Comparison of ENCODE assay signal across 8 cellular contexts in genomic region chr13:102800145-102801041, GRCh38. TPM values are rescaled to one million over a fixed set of nuclear protein-coding genes. Genes with fewer than 3 reads are reported as not detected.
DNase-seq lines count a peak whose midpoint lies in the region; ATAC-seq, FAIRE-seq and TF ChIP-seq lines count a peak whose summit lies in the region.

No MANE protein-coding gene starts in this region.

- ATAC-seq in GM21528 (IDR thresholded peaks at IDR 0.05; ENCODE audit: low FRiP score, unreplicated experiment), result peak; percentile 84
- peak; percentile 78 for ATAC-seq in IMR-90 (ENCODE audit: low read depth)

- H2BK20ac ChIP-seq in IMR-90 (ENCODE audit: low read depth, low read length), result no peak overlapping the region

- no peak for FAIRE-seq in frontal cortex (lab: Jason Lieb, UNC)

- H3K18ac ChIP-seq in IMR-90 (ENCODE audit: low read depth, low read length), result no peak overlapping the region; the same call in 1 of the 2 replicates

- peak; percentile 25; the same call in 1 of the 2 replicates for TF ChIP-seq RAD21 in IMR-90 (IDR thresholded peaks at IDR 0.05; ENCODE audit: low read length)

- peak overlapping the region; percentile 46 for H3K56ac ChIP-seq in IMR-90 (ENCODE audit: extremely low read depth, insufficient read depth, low read length)

- CTCF ChIA-PET in IMR-90 (lab: Yijun Ruan, JAX), result interaction anchor here (0.7 to 2.1 kb wide), 4 partner anchors 24 to 55 kb away, joined by 3 to 6 read pairs (median 4); partner anchors contain the start of gene TEX30

- 0 out of 2 replicates have a peak, but pooled peaks cover 6% of the 10 kb centered on the region for H3K9me1 ChIP-seq in IMR-90 (ENCODE audit: insufficient read depth, low read length)

- peaks cover 34 to 48% of the 10 kb centered on the region in 2 experiments for H3K79me1 ChIP-seq in IMR-90 (ENCODE audit: low read depth in 1 of 2, low read length in 2 of 2)

- peak overlapping the region; percentile 72 for H3K14ac ChIP-seq in IMR-90 (replicated peaks; ENCODE audit: low read depth, low read length)

- H2AK5ac ChIP-seq in IMR-90 (ENCODE audit: low read depth, low read length), result 0 out of 2 replicates have a peak overlapping the region, but pooled peaks have one; percentile 32

- TF ChIP-seq POLR2A in IMR-90 (IDR thresholded peaks at IDR 0.05; ENCODE audit: low read depth, low read length) (peak; percentile 40; the same call in 1 of the 2 replicates), suprapubic skin (IDR thresholded peaks at IDR 0.05) (no peak)

- peak overlapping the region; percentile 68 for H3K27ac ChIP-seq in IMR-90 (ENCODE audit: insufficient read depth, low read length)
- H3K27ac ChIP-seq in suprapubic skin, result peak overlapping the region; percentile 75

- H2BK5ac ChIP-seq in IMR-90 (ENCODE audit: low read depth, low read length, poor library complexity, severe bottlenecking), result peak overlapping the region; percentile 77

- H3K4me2 ChIP-seq in IMR-90 (ENCODE audit: low read depth, low read length), result peak overlapping the region; percentile 91

- POLR2A ChIA-PET in IMR-90 (lab: Charles Lee; ENCODE audit: unreplicated experiment), result interaction anchor here (0.6 to 0.7 kb wide), 2 partner anchors 13 to 45 kb away, joined by 3 to 4 read pairs; no protein-coding TSS in a partner anchor

- in situ Hi-C loops in IMR-90 (cut with MboI; ENCODE audit: low sequenced_read_pairs), result no loop called here

- no peak overlapping the region for H2BK15ac ChIP-seq in IMR-90 (ENCODE audit: low read depth, low read length)

- peak overlapping the region; percentile 92 for H3K9ac ChIP-seq in IMR-90 (ENCODE audit: low read depth, low read length)

- peak overlapping the region; percentile 100 for H2AFZ ChIP-seq in IMR-90 (replicated peaks; ENCODE audit: low read length, poor library complexity)

- peak overlapping the region; percentile 98 for H2AK9ac ChIP-seq in IMR-90 (replicated peaks; ENCODE audit: low read depth, low read length, poor library complexity)

- H3K4me1 ChIP-seq in IMR-90 (ENCODE audit: control insufficient read depth, insufficient read depth, low read length) (0 out of 2 replicates have a peak, but pooled peaks cover 3% of the 10 kb centered on the region), suprapubic skin (peaks cover 28% of the 10 kb centered on the region)

- no peak for TF ChIP-seq EP300 in suprapubic skin (IDR thresholded peaks at IDR 0.05)

- intact Hi-C loops in IMR-90 (cut with micrococcal nuclease), result loop anchor here (1.0 to 2.0 kb wide), 3 partner anchors 46 to 220 kb away; partner anchors contain the start of genes ERCC5 and TPP2

- dilution Hi-C loops in IMR-90 (cut with HindIII; ENCODE audit: low sequenced_read_pairs, unreplicated experiment), result no loop called here

- H3K4me3 ChIP-seq in IMR-90 (ENCODE audit: insufficient read depth, low read depth, low read length) (peak overlapping the region; percentile 84), suprapubic skin (peak overlapping the region; percentile 84)

- peak overlapping the region; percentile 58 for H3K23ac ChIP-seq in IMR-90 (ENCODE audit: low read depth, low read length)

- H4K91ac ChIP-seq in IMR-90 (ENCODE audit: insufficient read depth, low read depth, low read length), result peak overlapping the region; percentile 83; the same call in 1 of the 2 replicates

- no peaks in the 10 kb centered on the region for H3K36me3 ChIP-seq in IMR-90 (ENCODE audit: control insufficient read depth, insufficient read depth, low read length)
- no peaks in the 10 kb centered on the region for H3K36me3 ChIP-seq in suprapubic skin

- WGBS in IMR-90 (ENCODE audit: extremely low coverage in 2 of 2, insufficient read length in 1 of 2), 2 experiments, result 1% methylated on average over 29 of the region's 81 CpGs; no CpG with 5 or more reads in 1 of the 2 experiments
- WGBS in suprapubic skin, result 6% methylated on average over 34 of the region's 81 CpGs

- no TSS peak for BruUV-seq in IMR-90 (replicated peaks; lab: Mats Ljungman, UMichigan)

- no peaks in the 10 kb centered on the region for H3K9me3 ChIP-seq in IMR-90 (ENCODE audit: control insufficient read depth, insufficient read depth, low read length)
- no peaks in the 10 kb centered on the region for H3K9me3 ChIP-seq in suprapubic skin

- peak overlapping the region; percentile 51 to 92 for H4K8ac ChIP-seq in IMR-90 (ENCODE audit: low read depth in 2 of 2, low read length in 2 of 2)

- H3K4ac ChIP-seq in IMR-90 (ENCODE audit: low read depth, low read length), result peak overlapping the region; percentile 91

- peak; percentile 81 for DNase-seq in Daoy (ENCODE audit: low read depth)
- DNase-seq in IMR-90, result peak; percentile 68
- DNase-seq in SHP77 treated with DMSO at 0.1 percent for 48 hours (lab: John Stamatoyannopoulos, UW), result peak; percentile 40
- peak; percentile 79 for DNase-seq in activated gamma-delta T cell treated with anti-CD3 and anti-CD28 coated beads, Interleukin-2, amount 50 U/mL, for 16 hours (ENCODE audit: low read depth)
- peak; percentile 77 to 83 for DNase-seq in frontal cortex (ENCODE audit: low spot score in 2 of 2)
- DNase-seq in nucleus accumbens (lab: John Stamatoyannopoulos, UW), result peak in 53 of 56 donors; percentile 9 to 90 (median 63)
- peak; percentile 90 for DNase-seq in suprapubic skin (ENCODE audit: low spot score in 2 of 2)

- H2BK120ac ChIP-seq in IMR-90 (ENCODE audit: low read depth, low read length), result peak overlapping the region; percentile 56; the same call in 1 of the 2 replicates

- H3K27me3 ChIP-seq in IMR-90 (ENCODE audit: control insufficient read depth, insufficient read depth, low read length) (no peaks in the 10 kb centered on the region), suprapubic skin (no peaks in the 10 kb centered on the region)

- TF ChIP-seq CTCF in IMR-90 (conservative IDR thresholded peaks at IDR 0.05; ENCODE audit: low read depth, low read length) (peak; percentile 66), suprapubic skin (IDR thresholded peaks at IDR 0.05) (peak in 1 of 2 donors; percentile 78)

- peak overlapping the region; percentile 73 for H4K5ac ChIP-seq in IMR-90 (ENCODE audit: low read depth, low read length)

- peaks cover 4% of the 10 kb centered on the region; the same call in 1 of the 2 replicates for H4K20me1 ChIP-seq in IMR-90 (ENCODE audit: insufficient read depth, low read length)

TF ChIP-seq in IMR-90, 13 proteins besides CTCF, POLR2A, EP300 and RAD21:
- TF ChIP-seq MAZ (IDR thresholded peaks at IDR 0.05; ENCODE audit: borderline replicate concordance, low read depth, low read length) (peak; percentile 51; the same call in 1 of the 2 replicates), RFX5 (IDR thresholded peaks at IDR 0.05; ENCODE audit: low read depth, low read length) (no peak), ELK1 (IDR thresholded peaks at IDR 0.05; ENCODE audit: borderline replicate concordance, low read depth, low read length) (no peak), CHD1 (IDR thresholded peaks at IDR 0.05; ENCODE audit: low read depth, low read length) (0 out of 2 replicates have a peak, but pooled peaks have one; percentile 49), BHLHE40 (IDR thresholded peaks at IDR 0.05; ENCODE audit: low read depth, low read length) (no peak), SMC3 (IDR thresholded peaks at IDR 0.05; ENCODE audit: low read depth, low read length) (peak; percentile 39; the same call in 1 of the 2 replicates)
- TF ChIP-seq, protein P1, sequence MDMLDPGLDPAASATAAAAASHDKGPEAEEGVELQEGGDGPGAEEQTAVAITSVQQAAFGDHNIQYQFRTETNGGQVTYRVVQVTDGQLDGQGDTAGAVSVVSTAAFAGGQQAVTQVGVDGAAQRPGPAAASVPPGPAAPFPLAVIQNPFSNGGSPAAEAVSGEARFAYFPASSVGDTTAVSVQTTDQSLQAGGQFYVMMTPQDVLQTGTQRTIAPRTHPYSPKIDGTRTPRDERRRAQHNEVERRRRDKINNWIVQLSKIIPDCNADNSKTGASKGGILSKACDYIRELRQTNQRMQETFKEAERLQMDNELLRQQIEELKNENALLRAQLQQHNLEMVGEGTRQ (IDR thresholded peaks at IDR 0.05; ENCODE audit: low read depth, low read length), result no peak

RNA-seq across cellular contexts. Expression of gene BIVM, which starts 1.5 kb away (rescaled TPM):
- 2.9 and 4.8 TPM in 2 replicates for total RNA-seq in Daoy (2014; rRNA removed; shearing (Covaris generic))
- total RNA-seq in IMR-90 (2012; rRNA removed) (7.2 and 12.2 TPM in 2 replicates), frontal cortex (43.2 TPM), suprapubic skin (10 to 100 TPM in 2 of 4 donors, 1 to 10 TPM in 2; 3.3 to 21.1 (median 7.3) TPM)
- polyA plus RNA-seq in IMR-90 (2012; rRNA removed), result 9.0 and 12.2 TPM in 2 replicates
- polyA plus RNA-seq in IMR-90 (2012; cell fraction: cytosol; rRNA removed), result 2.5 and 2.7 TPM in 2 replicates
- polyA plus RNA-seq in IMR-90 (2012; cell fraction: nucleus; rRNA removed; ENCODE audit: low replicate concordance), result 3.9 and 24.5 TPM in 2 replicates

RNA-seq across cellular contexts. Expression of gene POGLUT2, which starts 1.6 kb away (rescaled TPM):
- total RNA-seq in Daoy (2014; rRNA removed; shearing (Covaris generic)), result 5.8 and 6.6 TPM in 2 replicates
- total RNA-seq in IMR-90 (2012; rRNA removed), result 10.6 and 15.0 TPM in 2 replicates
- 12.1 and 14.3 TPM in 2 replicates for polyA plus RNA-seq in IMR-90 (2012; rRNA removed)
- polyA plus RNA-seq in IMR-90 (2012; cell fraction: cytosol; rRNA removed), result 7.9 and 8.0 TPM in 2 replicates
- 4.3 and 10.5 TPM in 2 replicates for polyA plus RNA-seq in IMR-90 (2012; cell fraction: nucleus; rRNA removed; ENCODE audit: low replicate concordance)
- total RNA-seq in frontal cortex, result 9.8 TPM
- 1 to 10 TPM; 2.5 to 2.8 (median 2.7) TPM for total RNA-seq in suprapubic skin

RNA-seq across cellular contexts. Expression of gene TEX30, which starts 26.8 kb away (rescaled TPM):
- 48.4 and 51.3 TPM in 2 replicates for total RNA-seq in Daoy (2014; rRNA removed; shearing (Covaris generic))
- 8.1 and 15.3 TPM in 2 replicates for total RNA-seq in IMR-90 (2012; rRNA removed)
- 9.3 and 10.4 TPM in 2 replicates for polyA plus RNA-seq in IMR-90 (2012; rRNA removed)
- polyA plus RNA-seq in IMR-90 (2012; cell fraction: cytosol; rRNA removed), result 1.4 and 2.2 TPM in 2 replicates
- 0.69 and 5.0 TPM in 2 replicates for polyA plus RNA-seq in IMR-90 (2012; cell fraction: nucleus; rRNA removed; ENCODE audit: low replicate concordance)
- 9.4 TPM for total RNA-seq in frontal cortex
- total RNA-seq in suprapubic skin, result 10 to 100 TPM in 1 of 4 donors, 1 to 10 TPM in 3; 4.4 to 11.5 (median 6.8) TPM

RNA-seq across cellular contexts. Expression of gene ERCC5, which starts 45.4 kb away (rescaled TPM):
- 29.2 and 44.1 TPM in 2 replicates for total RNA-seq in Daoy (2014; rRNA removed; shearing (Covaris generic))
- 34.4 and 50.8 TPM in 2 replicates for total RNA-seq in IMR-90 (2012; rRNA removed)
- polyA plus RNA-seq in IMR-90 (2012; rRNA removed), result 24.8 and 29.7 TPM in 2 replicates
- polyA plus RNA-seq in IMR-90 (2012; cell fraction: cytosol; rRNA removed), result 3.4 and 5.0 TPM in 2 replicates
- polyA plus RNA-seq in IMR-90 (2012; cell fraction: nucleus; rRNA removed; ENCODE audit: low replicate concordance), result 13.8 and 60.4 TPM in 2 replicates
- 55.8 TPM for total RNA-seq in frontal cortex
- 100 to 1,000 TPM in 1 of 4 donors, 10 to 100 TPM in 3; 31.6 to 144 (median 52.2) TPM for total RNA-seq in suprapubic skin

Comparison
In these comparisons a context has a peak if more than half of its experiments do, and no peak if none do; other contexts are left out.
1. Peak in every context shown above with its lines: DNase-seq, ATAC-seq, H3K4me3 ChIP-seq and H3K27ac ChIP-seq.
2. DNase-seq: peak in every context shown above with its lines; median percentile 90 in suprapubic skin; 81 in Daoy; 80 in frontal cortex; 79 in activated gamma-delta T cell treated with anti-CD3 and anti-CD28 coated beads, Interleukin-2, amount 50 U/mL, for 16 hours; 68 in IMR-90; 63 in nucleus accumbens; 40 in SHP77 treated with DMSO at 0.1 percent for 48 hours.